ENCODE assay signal across 7 cellular contexts in genomic region chr16:89484923-89485679, GRCh38. TPM values are rescaled to one million over a fixed set of nuclear protein-coding genes. Genes with fewer than 3 reads are reported as not detected.
DNase-seq lines count a peak whose midpoint lies in the region; ATAC-seq and TF ChIP-seq lines count a peak whose summit lies in the region.

No MANE protein-coding gene starts in this region.

- no peaks in the 10 kb centered on the region for H3K9me3 ChIP-seq in gastrocnemius medialis

- no peak for TF ChIP-seq CTCF in gastrocnemius medialis (IDR thresholded peaks at IDR 0.05 in 4 of 5, conservative IDR thresholded peaks at IDR 0.05 in 1 of 5)

- peak overlapping the region; percentile 74 for H3K4me3 Mint-ChIP-seq in activated T-helper 2 cell treated with anti-CD3 and anti-CD28 coated beads, Interferon-gamma antibody, Interleukin-2, Interleukin-4, amounts not matched to agents 10 μg/mL and 5 μg/mL and 100 μg/mL, durations not matched to agents 14 hours and 24 hours and 36 hours (ENCODE audit: low read depth)

- no peaks in the 10 kb centered on the region for H3K27me3 Mint-ChIP-seq in activated T-helper 2 cell treated with anti-CD3 and anti-CD28 coated beads, Interferon-gamma antibody, Interleukin-2, Interleukin-4, amounts not matched to agents 10 μg/mL and 5 μg/mL and 100 μg/mL, durations not matched to agents 14 hours and 24 hours and 36 hours (ENCODE audit: low read depth)

- H3K4me3 ChIP-seq in gastrocnemius medialis, result no peak overlapping the region

- intact Hi-C loops in activated T-helper 2 cell treated with anti-CD3 and anti-CD28 coated beads, Interferon-gamma antibody, Interleukin-2, Interleukin-4, amounts not matched to agents 10 μg/mL and 5 μg/mL and 100 μg/mL, durations not matched to agents 14 hours and 24 hours and 36 hours (cut with micrococcal nuclease), result loop anchor here (2.0 kb wide), 5 partner anchors 30 to 168 kb away; no protein-coding TSS in a partner anchor
- intact Hi-C loops in gastrocnemius medialis (cut with DNase I; ENCODE audit: low total_unique reads), result loop anchor here (5.0 kb wide), 1 partner anchor 163 kb away; no protein-coding TSS in a partner anchor

- TF ChIP-seq POLR2A in gastrocnemius medialis (IDR thresholded peaks at IDR 0.05), result no peak

- in situ Hi-C loops in gastrocnemius medialis (cut with MboI; ENCODE audit: low sequenced_read_pairs in 4 of 4), result no loop called here

- peaks cover 55% of the 10 kb centered on the region for H3K36me3 Mint-ChIP-seq in activated T-helper 2 cell treated with anti-CD3 and anti-CD28 coated beads, Interferon-gamma antibody, Interleukin-2, Interleukin-4, amounts not matched to agents 10 μg/mL and 5 μg/mL and 100 μg/mL, durations not matched to agents 14 hours and 24 hours and 36 hours (ENCODE audit: low read depth)

- H3K36me3 ChIP-seq in gastrocnemius medialis, result no peaks in the 10 kb centered on the region

- peaks cover 77 to 87% of the 10 kb centered on the region in 2 donors for H3K4me1 ChIP-seq in gastrocnemius medialis

- H3K27ac Mint-ChIP-seq in activated T-helper 2 cell treated with anti-CD3 and anti-CD28 coated beads, Interferon-gamma antibody, Interleukin-2, Interleukin-4, amounts not matched to agents 10 μg/mL and 5 μg/mL and 100 μg/mL, durations not matched to agents 14 hours and 24 hours and 36 hours, result peak overlapping the region; percentile 90

- ATAC-seq in GM18907 (IDR thresholded peaks at IDR 0.05; ENCODE audit: unreplicated experiment) (peak; percentile 36), HG03097 (IDR thresholded peaks at IDR 0.05; ENCODE audit: low FRiP score, unreplicated experiment) (peak; percentile 40), gastrocnemius medialis (peak; percentile 54 to 75), HG03442 (IDR thresholded peaks at IDR 0.05; ENCODE audit: unreplicated experiment) (no peak)

- no peaks in the 10 kb centered on the region for H3K9me3 Mint-ChIP-seq in activated T-helper 2 cell treated with anti-CD3 and anti-CD28 coated beads, Interferon-gamma antibody, Interleukin-2, Interleukin-4, amounts not matched to agents 10 μg/mL and 5 μg/mL and 100 μg/mL, durations not matched to agents 14 hours and 24 hours and 36 hours

- H3K27me3 ChIP-seq in gastrocnemius medialis, result no peaks in the 10 kb centered on the region

- DNase-seq in activated T-helper 2 cell treated with anti-CD3 and anti-CD28 coated beads, Interferon-gamma antibody, Interleukin-2, Interleukin-4, amounts not matched to agents 10 μg/mL and 5 μg/mL and 100 μg/mL, durations not matched to agents 14 hours and 24 hours and 36 hours (ENCODE audit: low spot score), result no peak
- DNase-seq in gastrocnemius medialis (peak in 1 of 2 donors; percentile 72), cerebellar nuclear complex (lab: John Stamatoyannopoulos, UW) (no peak), Kasumi-1 (lab: John Stamatoyannopoulos, UW) (no peak)

- peak overlapping the region; percentile 76 to 96 (median 80) for H3K27ac ChIP-seq in gastrocnemius medialis

- H3K4me1 Mint-ChIP-seq in activated T-helper 2 cell treated with anti-CD3 and anti-CD28 coated beads, Interferon-gamma antibody, Interleukin-2, Interleukin-4, amounts not matched to agents 10 μg/mL and 5 μg/mL and 100 μg/mL, durations not matched to agents 14 hours and 24 hours and 36 hours (ENCODE audit: low read depth), result peaks cover 75% of the 10 kb centered on the region

RNA-seq across cellular contexts. Expression of gene ANKRD11, which starts 5.3 kb away (rescaled TPM):
- 142 and 144 TPM in 2 replicates for total RNA-seq in activated T-helper 2 cell treated with anti-CD3 and anti-CD28 coated beads, Interferon-gamma antibody, Interleukin-2, Interleukin-4, amounts not matched to agents 10 μg/mL and 5 μg/mL and 100 μg/mL, durations not matched to agents 14 hours and 24 hours and 36 hours
- total RNA-seq in gastrocnemius medialis, result 10 to 100 TPM; 26.0 to 77.0 (median 55.0) TPM

RNA-seq across cellular contexts. Expression of gene SPG7, which starts 23.1 kb away (rescaled TPM):
- 115 and 125 TPM in 2 replicates for total RNA-seq in activated T-helper 2 cell treated with anti-CD3 and anti-CD28 coated beads, Interferon-gamma antibody, Interleukin-2, Interleukin-4, amounts not matched to agents 10 μg/mL and 5 μg/mL and 100 μg/mL, durations not matched to agents 14 hours and 24 hours and 36 hours
- 100 to 1,000 TPM in 2 of 4 donors, 10 to 100 TPM in 2; 67.7 to 117 (median 100.0) TPM for total RNA-seq in gastrocnemius medialis
